8 cellular contexts compared by ENCODE assay signal in the genomic region with DNA sequence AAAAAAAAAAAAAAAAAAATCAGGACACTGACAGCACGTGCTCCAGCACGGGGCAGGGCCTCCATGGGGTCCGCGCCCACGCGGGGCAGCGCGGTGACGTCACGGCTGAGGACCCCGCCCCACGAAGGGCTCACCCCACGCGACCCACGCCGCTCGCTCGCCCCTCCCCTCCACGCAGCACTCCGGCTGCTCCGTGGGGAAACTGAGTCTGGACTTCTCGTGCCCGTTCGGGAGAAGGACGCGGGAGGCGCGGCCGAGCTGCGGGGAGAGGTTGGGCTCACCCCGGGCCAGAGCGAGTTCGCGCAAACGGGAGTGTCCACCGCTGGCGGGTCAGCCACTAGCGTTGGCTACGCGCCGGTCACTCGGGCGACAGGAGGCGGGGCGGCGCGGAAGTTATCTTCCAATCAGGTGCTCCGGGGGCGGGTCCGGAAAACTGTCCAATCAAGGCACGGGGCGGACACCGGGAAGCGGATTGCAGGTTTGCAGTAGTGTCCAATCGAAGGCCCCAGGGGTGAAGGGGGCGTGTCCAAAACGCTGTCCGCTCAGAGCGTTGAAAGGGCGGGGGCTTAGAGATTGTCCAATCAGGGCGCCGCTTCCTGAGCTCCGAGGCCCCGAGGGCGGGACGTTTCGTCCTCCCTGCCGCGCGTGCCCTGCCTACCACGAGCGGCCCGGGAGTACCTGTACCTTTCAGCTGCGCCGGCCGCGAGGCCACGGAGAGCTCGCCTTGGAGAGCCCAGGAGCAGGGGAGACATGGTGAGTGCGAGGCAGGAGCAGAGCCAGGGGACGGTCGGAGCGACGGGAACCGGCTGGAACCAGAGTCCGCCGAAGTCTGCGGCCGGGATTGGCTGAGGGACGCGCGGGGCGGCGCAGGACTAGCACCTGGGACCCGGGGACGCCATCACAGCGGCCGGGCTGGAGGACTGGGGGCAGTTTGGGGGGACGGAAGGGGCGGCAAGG. TPM values are rescaled to one million over a fixed set of nuclear protein-coding genes. Genes with fewer than 3 reads are reported as not detected.
DNase-seq lines count a peak whose midpoint lies in the region; ATAC-seq and TF ChIP-seq lines count a peak whose summit lies in the region.

A gene (plus strand): TSS at position 633 of the 957 bp plus-strand sequence. CDS start 118 bp downstream, at position 751.

- ATAC-seq in HG03432 (IDR thresholded peaks at IDR 0.05; ENCODE audit: unreplicated experiment) (peak; percentile 90), left colon (peak; percentile 88)

- peak; percentile 59 for TF ChIP-seq POLR2A in GM19193 (IDR thresholded peaks at IDR 0.05; ENCODE audit: extremely low read depth, insufficient read depth, insufficient read length)

- DNase-seq in Ammon's horn (ENCODE audit: low spot score) (peak; percentile 100), NCI-H526 (lab: John Stamatoyannopoulos, UW) (peak; percentile 93 to 98), cortex of kidney (lab: John Stamatoyannopoulos, UW) (peak; percentile 99), left colon (peak; percentile 100)
- DNase-seq in activated CD4-positive, alpha-beta T cell treated with anti-CD3 and anti-CD28 coated beads, Interleukin-2, amount 50 U/mL, for 1 hour = peak; percentile 98
- DNase-seq in stimulated activated CD4-positive, alpha-beta T cell treated with anti-CD3 and anti-CD28 coated beads, Interleukin-1b, Interleukin-23, amount 100 ng/mL, for 4 hours (ENCODE audit: low read depth in 2 of 2) = peak; percentile 96

- intact Hi-C loops in left colon (cut with DNase I, micrococcal nuclease) = no loop called here

RNA-seq across cellular contexts. Expression of the gene that starts here (rescaled TPM):
- 10 to 100 TPM; 17.4 to 19.1 TPM for total RNA-seq in left colon

Comparison
In these comparisons a context has a peak if more than half of its experiments do, and no peak if none do; other contexts are left out.
1. Peak in every context shown above with its lines: DNase-seq and ATAC-seq.